Comparison of ENCODE assay signal across 16 cellular contexts in genomic region chr12:93145086-93145485, GRCh38.
DNase-seq lines count a peak whose midpoint lies in the region; ATAC-seq, FAIRE-seq and TF ChIP-seq lines count a peak whose summit lies in the region.
"Had no signal": no experiment of that assay in that cellular context is flagged by ENCODE, and none has a peak within 500 bp of the region (broad histone marks: within the 10 kb centered on the region; RNA-seq: fewer than 3 reads in every experiment).

No MANE protein-coding gene starts in this region.

- H3K27me3 ChIP-seq in BJ (ENCODE audit: control insufficient read depth, insufficient read depth, low read length) (no peaks in the 10 kb centered on the region), bronchial epithelial cell (ENCODE audit: control insufficient read depth, insufficient read depth, low read length) (no peaks in the 10 kb centered on the region), WERI-Rb-1 (ENCODE audit: insufficient read depth, low read depth, severe bottlenecking) (no peaks in the 10 kb centered on the region)
- H3K27me3 ChIP-seq: esophagus muscularis mucosa, heart left ventricle had no signal

- CTCF ChIA-PET in BJ (lab: Yijun Ruan, JAX), result interaction anchor here (0.6 to 1.4 kb wide), 2 partner anchors 18 to 273 kb away, joined by 3 to 6 read pairs; no protein-coding TSS in a partner anchor

- H3K27me3 Mint-ChIP-seq in nephron (ENCODE audit: low read depth), result no peaks in the 10 kb centered on the region
- H3K27me3 Mint-ChIP-seq: B cell had no signal

- peak overlapping the region in 1 of 3 experiments; percentile 32 for H3K4me3 Mint-ChIP-seq in nephron
- H3K4me3 Mint-ChIP-seq: B cell; stimulated activated naive CD8-positive, alpha-beta T cell treated with anti-CD3 and anti-CD28 coated beads, Interleukin-15, Interleukin-2, amounts not matched to agents 100 ng/mL and 50 ng/mL, for 24 hours had no signal

- peak overlapping the region in 2 of 3 experiments; percentile 76 to 82 for H3K27ac Mint-ChIP-seq in nephron
- H3K27ac Mint-ChIP-seq: activated T-helper 2 cell treated with anti-CD3 and anti-CD28 coated beads, Interferon-gamma antibody, Interleukin-2, Interleukin-4, amounts not matched to agents 10 μg/mL and 5 μg/mL and 100 μg/mL, durations not matched to agents 14 hours and 24 hours and 36 hours; B cell; stimulated activated naive CD8-positive, alpha-beta T cell treated with anti-CD3 and anti-CD28 coated beads, Interleukin-15, Interleukin-2, amounts not matched to agents 100 ng/mL and 50 ng/mL, for 24 hours had no signal

- ATAC-seq in GM21390 (IDR thresholded peaks at IDR 0.05; ENCODE audit: unreplicated experiment) (no peak), HG03025 (IDR thresholded peaks at IDR 0.05; ENCODE audit: low FRiP score, unreplicated experiment) (no peak)
- ATAC-seq: heart left ventricle had no signal

- DNase-seq in BJ (ENCODE audit: low read depth) (peak; percentile 74), NCI-H1048 (lab: John Stamatoyannopoulos, UW) (peak; percentile 66), bronchial epithelial cell (ENCODE audit: low read depth) (peak; percentile 82), HPDE6-E6E7 (ENCODE audit: extremely low spot score) (no peak), WERI-Rb-1 (no peak)
- DNase-seq: amniotic stem cell; DMS79; heart left ventricle; stimulated activated CD4-positive, alpha-beta T cell treated with anti-CD3 and anti-CD28 coated beads, Interleukin-12 subunit alpha, Interleukin-12 subunit beta, amount 100 ng/mL, for 4 hours had no signal

- H3K4me3 ChIP-seq in BJ (ENCODE audit: low read depth, low read length) (no peak overlapping the region), bronchial epithelial cell (ENCODE audit: low read depth, low read length) (no peak overlapping the region), WERI-Rb-1 (ENCODE audit: low read depth, low read length) (no peak overlapping the region)
- H3K4me3 ChIP-seq: esophagus muscularis mucosa, heart left ventricle had no signal

- H3K27ac ChIP-seq in WERI-Rb-1, result no peak overlapping the region
- H3K27ac ChIP-seq: heart left ventricle had no signal

- no peaks in the 10 kb centered on the region for H3K36me3 Mint-ChIP-seq in nephron (ENCODE audit: low read depth)

- H3K4me1 Mint-ChIP-seq in nephron, result peaks cover 20% of the 10 kb centered on the region

- no peaks in the 10 kb centered on the region for H3K9me3 ChIP-seq in WERI-Rb-1 (ENCODE audit: severe bottlenecking)
- H3K9me3 ChIP-seq: esophagus muscularis mucosa, heart left ventricle had no signal

- H3K36me3 ChIP-seq in BJ (ENCODE audit: control insufficient read depth, insufficient read depth, low read length) (no peaks in the 10 kb centered on the region), bronchial epithelial cell (ENCODE audit: control insufficient read depth, insufficient read depth, low read length) (no peaks in the 10 kb centered on the region), WERI-Rb-1 (no peaks in the 10 kb centered on the region)
- H3K36me3 ChIP-seq: esophagus muscularis mucosa, heart left ventricle had no signal

- FAIRE-seq in bronchial epithelial cell (lab: Jason Lieb, UNC), result no peak

- POLR2A ChIA-PET in BJ (lab: Charles Lee), result no interaction called here

- no peaks in the 10 kb centered on the region for H3K9me3 Mint-ChIP-seq in nephron
- H3K9me3 Mint-ChIP-seq: activated T-helper 2 cell treated with anti-CD3 and anti-CD28 coated beads, Interferon-gamma antibody, Interleukin-2, Interleukin-4, amounts not matched to agents 10 μg/mL and 5 μg/mL and 100 μg/mL, durations not matched to agents 14 hours and 24 hours and 36 hours; stimulated activated naive CD8-positive, alpha-beta T cell treated with anti-CD3 and anti-CD28 coated beads, Interleukin-15, Interleukin-2, amounts not matched to agents 100 ng/mL and 50 ng/mL, for 24 hours had no signal

- TF ChIP-seq CTCF in BJ (IDR thresholded peaks at IDR 0.05; ENCODE audit: insufficient read depth, low read depth, low read length) (no peak), bronchial epithelial cell (IDR thresholded peaks at IDR 0.05; ENCODE audit: insufficient read depth, low read length, severe bottlenecking) (no peak), nephron (IDR thresholded peaks at IDR 0.05; ENCODE audit: unreplicated experiment in 3 of 3) (no peak), WERI-Rb-1 (IDR thresholded peaks at IDR 0.05; ENCODE audit: low read depth, low read length) (no peak)

Comparison
In these comparisons a context has a peak if more than half of its experiments do, and no peak if none do; other contexts are left out.
1. DNase-seq: peak in BJ (single experiment), NCI-H1048 (single experiment) and bronchial epithelial cell (single experiment); none in HPDE6-E6E7 (single experiment) and WERI-Rb-1 (single experiment).